In genomic region chr16:67238806-67239470, GRCh38 we compare ENCODE assay signal across 14 cellular contexts. TPM values are rescaled to one million over a fixed set of nuclear protein-coding genes. Genes with fewer than 3 reads are reported as not detected.
"Had no signal": no experiment of that assay in that cellular context is flagged by ENCODE, and none has a peak within 500 bp of the region (broad histone marks: within the 10 kb centered on the region; RNA-seq: fewer than 3 reads in every experiment).

No MANE protein-coding gene starts in this region.

- H3K27me3 Mint-ChIP-seq: naive thymus-derived CD8-positive, alpha-beta T cell; stimulated activated naive CD8-positive, alpha-beta T cell treated with anti-CD3 and anti-CD28 coated beads, Interleukin-15, amount 100 ng/mL, for 72 hours had no signal

- ATAC-seq: activated CD4-positive, CD25-positive, alpha-beta regulatory T cell treated with anti-CD3 and anti-CD28 coated beads, Interleukin-2, amount 50 U/mL, for 24 hours; naive thymus-derived CD8-positive, alpha-beta T cell; sciatic nerve; stimulated activated naive CD8-positive, alpha-beta T cell treated with anti-CD3 and anti-CD28 coated beads, Interleukin-15, amount 100 ng/mL, for 72 hours had no signal

- DNase-seq: activated naive CD4-positive, alpha-beta T cell; activated T-cell treated with anti-CD3 and anti-CD28 coated beads, Interleukin-2, amount 50 U/mL, for 48 hours; central memory CD4-positive, alpha-beta T cell; erythroblast; hypothalamus; mammary epithelial cell; naive thymus-derived CD8-positive, alpha-beta T cell; stimulated activated CD4-positive, alpha-beta T cell treated with anti-CD3 and anti-CD28 coated beads, Interleukin-2, amount 100 ng/mL, for 48 hours; stimulated activated CD8-positive, alpha-beta memory T cell treated with anti-CD3 and anti-CD28 coated beads, Interleukin-4, amount 100 ng/mL, for 48 hours; stimulated activated naive CD8-positive, alpha-beta T cell treated with anti-CD3 and anti-CD28 coated beads, Interleukin-15, amount 100 ng/mL, for 72 hours; uterus had no signal

- H3K9me3 Mint-ChIP-seq: naive thymus-derived CD8-positive, alpha-beta T cell; stimulated activated naive CD8-positive, alpha-beta T cell treated with anti-CD3 and anti-CD28 coated beads, Interleukin-15, amount 100 ng/mL, for 72 hours had no signal

- H3K36me3 ChIP-seq: uterus had no signal

- H3K9me3 ChIP-seq: thoracic aorta, uterus had no signal

- H3K27ac ChIP-seq: uterus had no signal

- H3K4me3 Mint-ChIP-seq: naive thymus-derived CD8-positive, alpha-beta T cell; stimulated activated naive CD8-positive, alpha-beta T cell treated with anti-CD3 and anti-CD28 coated beads, Interleukin-15, amount 100 ng/mL, for 72 hours had no signal

- H3K27me3 ChIP-seq: uterus had no signal

- H3K4me3 ChIP-seq: thoracic aorta, uterus had no signal

RNA-seq across cellular contexts. Expression of gene ELMO3, which starts 40.0 kb away (rescaled TPM):
- polyA plus RNA-seq: naive thymus-derived CD8-positive, alpha-beta T cell had no signal
